1 cellular context compared by ENCODE assay signal in the genomic region with DNA sequence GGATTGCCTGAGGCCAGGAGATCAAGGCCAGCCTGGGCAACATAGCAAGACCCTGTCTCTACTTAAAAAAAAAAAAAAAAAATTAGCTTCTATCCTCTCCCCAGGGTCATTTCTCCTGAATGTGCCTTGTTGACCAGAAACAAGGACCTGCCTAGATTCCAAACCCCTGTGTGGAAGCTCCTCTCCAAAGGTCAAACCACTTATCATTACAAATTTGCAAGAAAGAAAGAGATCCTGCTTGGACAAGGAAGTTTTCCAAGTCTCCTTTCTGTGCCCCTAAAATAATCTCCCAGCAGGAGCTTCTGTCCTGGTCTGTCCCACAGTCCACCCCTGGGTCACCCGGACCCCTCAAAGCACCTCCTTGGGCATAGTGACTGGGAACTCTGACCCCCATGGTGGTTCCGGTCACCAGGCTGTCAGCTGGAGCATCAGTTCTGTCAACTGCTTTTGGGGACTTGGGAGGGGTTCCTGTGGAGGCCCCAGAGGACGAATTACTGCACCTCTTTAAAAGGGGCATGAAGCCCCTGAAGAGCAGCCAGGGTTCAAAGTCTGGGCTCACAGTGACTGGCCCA.
TF ChIP-seq lines count a peak whose summit lies in the region.

No MANE protein-coding gene starts in this region.

TF ChIP-seq in GM23338, 12 proteins besides CTCF, POLR2A, EP300 and RAD21 (continued from another document):
- TF ChIP-seq, protein P1, sequence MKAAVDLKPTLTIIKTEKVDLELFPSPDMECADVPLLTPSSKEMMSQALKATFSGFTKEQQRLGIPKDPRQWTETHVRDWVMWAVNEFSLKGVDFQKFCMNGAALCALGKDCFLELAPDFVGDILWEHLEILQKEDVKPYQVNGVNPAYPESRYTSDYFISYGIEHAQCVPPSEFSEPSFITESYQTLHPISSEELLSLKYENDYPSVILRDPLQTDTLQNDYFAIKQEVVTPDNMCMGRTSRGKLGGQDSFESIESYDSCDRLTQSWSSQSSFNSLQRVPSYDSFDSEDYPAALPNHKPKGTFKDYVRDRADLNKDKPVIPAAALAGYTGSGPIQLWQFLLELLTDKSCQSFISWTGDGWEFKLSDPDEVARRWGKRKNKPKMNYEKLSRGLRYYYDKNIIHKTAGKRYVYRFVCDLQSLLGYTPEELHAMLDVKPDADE (IDR thresholded peaks at IDR 0.05) = no peak
